Comparison of ENCODE assay signal across 27 cellular contexts in genomic region chr3:19652336-19652735, GRCh38.
"Had no signal": no experiment of that assay in that cellular context is flagged by ENCODE, and none has a peak within 500 bp of the region (broad histone marks: within the 10 kb centered on the region; RNA-seq: fewer than 3 reads in every experiment).

No MANE protein-coding gene starts in this region.

- H2AFZ ChIP-seq: hepatocyte, parathyroid adenoma had no signal

- H3K4me3 ChIP-seq: colonic mucosa, esophagus muscularis mucosa, gastroesophageal sphincter, heart left ventricle, hepatocyte, lower lobe of right lung, mucosa of descending colon, right lobe of liver, thoracic aorta, tibial nerve, upper lobe of left lung had no signal

- ATAC-seq: foreskin keratinocyte; gastroesophageal sphincter; heart left ventricle; left ventricle myocardium superior; lower lobe of right lung; mucosa of descending colon; natural killer cell treated with Interleukin-12 subunit alpha and Interleukin-12 subunit beta and Interleukin-15 and Interleukin-18, amount 100 ng/mL, for 72 hours; right lobe of liver; stimulated activated naive B cell treated with anti-CD40 and anti-IgM and Interleukin-4, amounts not matched to agents 10 μg/mL and 1 μg/mL and 100 μg/mL, for 72 hours had no signal

- H3K79me2 ChIP-seq: hepatocyte, parathyroid adenoma had no signal

- H3K36me3 ChIP-seq: colonic mucosa, esophagus muscularis mucosa, gastroesophageal sphincter, heart left ventricle, lower lobe of right lung, right lobe of liver, thoracic aorta, tibial nerve, upper lobe of left lung had no signal

- H3K27me3 ChIP-seq: colonic mucosa, esophagus muscularis mucosa, foreskin keratinocyte, gastroesophageal sphincter, heart left ventricle, hepatocyte, right lobe of liver, tibial nerve, upper lobe of left lung had no signal

- H3K9me3 ChIP-seq: colonic mucosa had no signal

- H3K4me2 ChIP-seq: hepatocyte had no signal

- H3K27me3 Mint-ChIP-seq: dendritic cell treated with granulocyte-macrophage colony-stimulating factor and Interleukin-4, amounts not matched to agents 40 ng/mL and 50 ng/mL, for 4 days; naive B cell; natural killer cell treated with Interleukin-12 subunit alpha and Interleukin-12 subunit beta and Interleukin-15 and Interleukin-18, amount 100 ng/mL, for 72 hours; progenitor cell of endocrine pancreas; stimulated activated naive B cell treated with anti-CD40 and anti-IgM and Interleukin-4, amounts not matched to agents 10 μg/mL and 1 μg/mL and 100 μg/mL, for 72 hours; stimulated activated naive CD8-positive, alpha-beta T cell treated with anti-CD3 and anti-CD28 coated beads, Interleukin-15, Interleukin-2, amounts not matched to agents 100 ng/mL and 50 ng/mL, for 24 hours had no signal

- DNase-seq: colonic mucosa; effector CD8-positive, alpha-beta T cell; foreskin keratinocyte; heart left ventricle; immature natural killer cell; left ventricle myocardium superior; lower lobe of right lung; mucosa of descending colon; naive B cell; right lobe of liver; small intestine; stimulated activated CD4-positive, alpha-beta T cell treated with anti-CD3 and anti-CD28 coated beads, Interleukin-15, amount 100 ng/mL, for 24 hours; stimulated activated CD4-positive, alpha-beta T cell treated with anti-CD3 and anti-CD28 coated beads, Interleukin-2, amount 100 ng/mL, for 48 hours; stimulated activated naive B cell treated with anti-CD40 and anti-IgM and Interleukin-4, amounts not matched to agents 10 μg/mL and 1 μg/mL and 100 μg/mL, for 72 hours; upper lobe of left lung had no signal

- H3K27ac ChIP-seq: colonic mucosa, esophagus muscularis mucosa, foreskin keratinocyte, gastroesophageal sphincter, heart left ventricle, hepatocyte, lower lobe of right lung, parathyroid adenoma, right lobe of liver, thoracic aorta, tibial nerve, upper lobe of left lung had no signal

- H3K4me1 Mint-ChIP-seq: immature natural killer cell, mesothelial cell of epicardium, neural crest cell had no signal

- H3K4me3 Mint-ChIP-seq: dendritic cell treated with granulocyte-macrophage colony-stimulating factor and Interleukin-4, amounts not matched to agents 40 ng/mL and 50 ng/mL, for 4 days; immature natural killer cell; mesothelial cell of epicardium; naive B cell; natural killer cell treated with Interleukin-12 subunit alpha and Interleukin-12 subunit beta and Interleukin-15 and Interleukin-18, amount 100 ng/mL, for 72 hours; neural crest cell; stimulated activated naive B cell treated with anti-CD40 and anti-IgM and Interleukin-4, amounts not matched to agents 10 μg/mL and 1 μg/mL and 100 μg/mL, for 72 hours; stimulated activated naive CD8-positive, alpha-beta T cell treated with anti-CD3 and anti-CD28 coated beads, Interleukin-15, Interleukin-2, amounts not matched to agents 100 ng/mL and 50 ng/mL, for 24 hours had no signal

- H3K4me1 ChIP-seq: colonic mucosa, esophagus muscularis mucosa, foreskin keratinocyte, gastroesophageal sphincter, heart left ventricle, lower lobe of right lung, parathyroid adenoma, right lobe of liver, tibial nerve, upper lobe of left lung had no signal

- H3K27ac Mint-ChIP-seq: dendritic cell treated with granulocyte-macrophage colony-stimulating factor and Interleukin-4, amounts not matched to agents 40 ng/mL and 50 ng/mL, for 4 days; immature natural killer cell; mesothelial cell of epicardium; natural killer cell treated with Interleukin-12 subunit alpha and Interleukin-12 subunit beta and Interleukin-15 and Interleukin-18, amount 100 ng/mL, for 72 hours; progenitor cell of endocrine pancreas; stimulated activated naive B cell treated with anti-CD40 and anti-IgM and Interleukin-4, amounts not matched to agents 10 μg/mL and 1 μg/mL and 100 μg/mL, for 72 hours; stimulated activated naive CD8-positive, alpha-beta T cell treated with anti-CD3 and anti-CD28 coated beads, Interleukin-15, Interleukin-2, amounts not matched to agents 100 ng/mL and 50 ng/mL, for 24 hours had no signal

- H3K36me3 Mint-ChIP-seq: immature natural killer cell, mesothelial cell of epicardium had no signal
